10 cellular contexts compared by ENCODE assay signal in the genomic region with DNA sequence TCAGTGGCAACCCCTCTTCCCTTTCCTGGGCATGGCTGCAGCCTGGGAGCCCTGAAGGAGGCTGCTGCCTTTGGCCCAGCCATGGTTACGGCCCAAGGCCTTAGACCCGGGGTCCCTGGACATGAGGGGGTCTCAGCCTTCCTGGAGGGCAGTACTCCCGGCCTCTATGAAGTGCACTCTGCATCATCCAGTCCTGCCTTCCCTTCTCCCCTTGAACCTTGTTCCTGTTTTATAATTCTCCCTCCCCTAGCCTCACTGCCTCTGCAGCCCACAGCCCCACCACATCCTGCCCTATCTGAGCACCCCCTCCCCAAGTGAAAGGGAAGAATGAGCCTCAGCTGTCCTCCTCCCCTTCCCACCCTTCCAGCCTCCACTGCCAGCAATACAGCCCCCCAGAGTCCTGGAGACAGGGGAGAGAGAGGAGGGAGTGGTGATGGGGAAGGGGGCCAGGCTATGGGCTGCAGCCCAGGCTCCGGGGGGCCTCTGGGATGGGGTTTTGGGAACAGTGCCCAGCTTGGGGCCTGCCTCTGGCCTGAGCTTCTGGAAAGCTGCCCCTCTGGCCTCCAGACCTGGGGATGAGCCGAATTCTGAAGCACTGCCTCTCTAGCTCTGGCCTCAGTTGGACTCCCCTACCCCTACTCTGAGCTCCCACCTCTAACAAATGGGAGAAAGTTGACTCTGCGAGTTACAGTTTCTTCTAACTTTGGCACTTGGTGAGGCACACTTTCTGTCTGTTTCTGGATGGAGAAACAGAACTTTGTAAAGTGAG. TPM values are rescaled to one million over a fixed set of nuclear protein-coding genes. Genes with fewer than 3 reads are reported as not detected.
A peak's percentile ranks its signal among the peaks of the same experiment; 100 is the strongest.
DNase-seq lines count a peak whose midpoint lies in the region; ATAC-seq, FAIRE-seq and TF ChIP-seq lines count a peak whose summit lies in the region.
"Had no signal": no experiment of that assay in that cellular context is flagged by ENCODE, and none has a peak within 500 bp of the region (broad histone marks: within the 10 kb centered on the region; RNA-seq: fewer than 3 reads in every experiment).

No MANE protein-coding gene starts in this region.

- H3K4me1 ChIP-seq in GM12878 (ENCODE audit: control insufficient read depth, insufficient read depth, low read length), result peaks cover 44% of the 10 kb centered on the region

- TF ChIP-seq EP300 in GM12878 (IDR thresholded peaks at IDR 0.05; ENCODE audit: borderline replicate concordance in 1 of 2, control insufficient read depth in 1 of 2, low read depth in 2 of 2, low read length in 2 of 2), result no peak

- POLR2A ChIA-PET in GM12878 (lab: Charles Lee), result interaction anchor here (1.0 to 9.5 kb wide), 6 partner anchors 9 to 55 kb away, joined by 3 to 97 read pairs (median 52); no protein-coding TSS in a partner anchor

- TF ChIP-seq POLR2A in GM12878 (IDR thresholded peaks at IDR 0.05; ENCODE audit: low read depth, low read length), result peak; percentile 15; the same call in 1 of the 2 replicates

- H3K4me3 ChIP-seq in GM12878, result no peak overlapping the region

- peak overlapping the region; percentile 67 for H3K27ac Mint-ChIP-seq in activated CD8-positive, alpha-beta memory T cell treated with anti-CD3 and anti-CD28 coated beads, Interleukin-2, amount 10 ng/mL, durations not matched to agents 7 days and 5 days
- H3K27ac Mint-ChIP-seq in type B pancreatic cell, result no peak overlapping the region

- in situ Hi-C loops in GM12878 (cut with MboI), result no loop called here

- no peak for TF ChIP-seq RAD21 in GM12878 (IDR thresholded peaks at IDR 0.05; ENCODE audit: insufficient read depth, low read depth, low read length)

- no peaks in the 10 kb centered on the region for H3K9me3 Mint-ChIP-seq in activated CD8-positive, alpha-beta memory T cell treated with anti-CD3 and anti-CD28 coated beads, Interleukin-2, amount 10 ng/mL, durations not matched to agents 7 days and 5 days (ENCODE audit: low read depth)
- no peaks in the 10 kb centered on the region for H3K9me3 Mint-ChIP-seq in type B pancreatic cell

- H4K20me1 ChIP-seq in GM12878 (ENCODE audit: control insufficient read depth, insufficient read depth), result peaks cover 5% of the 10 kb centered on the region

- SMC1A ChIA-PET in GM12878 (lab: Charles Lee; ENCODE audit: uncharacterized antibody, unreplicated experiment), result interaction anchor here (0.8 to 21.2 kb wide), 6 partner anchors 9 to 58 kb away, joined by 3 to 430 read pairs (median 39); no protein-coding TSS in a partner anchor

- H3K27ac ChIP-seq in GM12878 (ENCODE audit: control insufficient read depth, insufficient read depth), result no peak overlapping the region

- 47% methylated on average over 6 of the region's 6 CpGs for WGBS in GM12878 (ENCODE audit: insufficient coverage, insufficient replicate concordance, low lambda C conversion rate, missing lambda C conversion rate)

- peaks cover 51% of the 10 kb centered on the region for H3K36me3 Mint-ChIP-seq in activated CD8-positive, alpha-beta memory T cell treated with anti-CD3 and anti-CD28 coated beads, Interleukin-2, amount 10 ng/mL, durations not matched to agents 7 days and 5 days
- H3K36me3 Mint-ChIP-seq in type B pancreatic cell, result no peaks in the 10 kb centered on the region

- no peaks in the 10 kb centered on the region for H3K27me3 ChIP-seq in GM12878 (replicated peaks in 1 of 2; ENCODE audit: control insufficient read depth in 2 of 2, insufficient read depth in 2 of 2, low read length in 1 of 2)

- no peak for DNase-seq in activated CD8-positive, alpha-beta memory T cell treated with anti-CD3 and anti-CD28 coated beads, Interleukin-2, amount 10 ng/mL, durations not matched to agents 7 days and 5 days
- DNase-seq in activated CD8-positive, alpha-beta memory T cell treated with anti-CD3 and anti-CD28 coated beads, Interleukin-2, amount 50 U/mL, for 48 hours, result no peak
- DNase-seq in GM12878 (ENCODE audit: low read depth, low spot score) (no peak), mesenteric fat pad (ENCODE audit: low spot score) (peak; percentile 87), type B pancreatic cell (ENCODE audit: extremely low spot score, unreplicated experiment) (peak; percentile 57), pons (ENCODE audit: low spot score) (no peak), NOMO-1 treated with DMSO at 0.1 percent for 48 hours (lab: John Stamatoyannopoulos, UW; ENCODE audit: unreplicated experiment) (no peak)
- DNase-seq: immature natural killer cell had no signal

- BruUV-seq in GM12878 (replicated peaks; lab: Mats Ljungman, UMichigan), result no TSS peak

- peaks cover 4% of the 10 kb centered on the region for H3K27me3 Mint-ChIP-seq in activated CD8-positive, alpha-beta memory T cell treated with anti-CD3 and anti-CD28 coated beads, Interleukin-2, amount 10 ng/mL, durations not matched to agents 7 days and 5 days
- peaks cover 26% of the 10 kb centered on the region for H3K27me3 Mint-ChIP-seq in type B pancreatic cell

- no peaks in the 10 kb centered on the region for H3K9me3 ChIP-seq in GM12878 (replicated peaks; ENCODE audit: control insufficient read depth, insufficient read depth, low read length)

- ATAC-seq in activated CD8-positive, alpha-beta memory T cell treated with anti-CD3 and anti-CD28 coated beads, Interleukin-2, amount 10 ng/mL, durations not matched to agents 7 days and 5 days, result no peak
- ATAC-seq in GM12878 (no peak), HG02642 (IDR thresholded peaks at IDR 0.05; ENCODE audit: poor library complexity, unreplicated experiment) (no peak)

- CTCF ChIA-PET in activated CD8-positive, alpha-beta memory T cell treated with anti-CD3 and anti-CD28 coated beads, Interleukin-2, amount 10 ng/mL, durations not matched to agents 7 days and 5 days (lab: Charles Lee), result interaction anchor here (1.0 to 14.0 kb wide), 7 partner anchors 18 to 254 kb away, joined by 3 to 447 read pairs (median 34); a partner anchor contains a TSS
- CTCF ChIA-PET in GM12878 (lab: Yijun Ruan, JAX), result interaction anchor here (0.9 to 12.8 kb wide), 8 partner anchors 8 to 1105 kb away, joined by 3 to 318 read pairs (median 16); no protein-coding TSS in a partner anchor

- no peak for FAIRE-seq in GM12878 (lab: Jason Lieb, UNC)

- H2AFZ ChIP-seq in GM12878 (ENCODE audit: control insufficient read depth, low read depth, low read length), result no peak overlapping the region

- H3K4me1 Mint-ChIP-seq in activated CD8-positive, alpha-beta memory T cell treated with anti-CD3 and anti-CD28 coated beads, Interleukin-2, amount 10 ng/mL, durations not matched to agents 7 days and 5 days, result peaks cover 89% of the 10 kb centered on the region
- peaks cover 38% of the 10 kb centered on the region for H3K4me1 Mint-ChIP-seq in type B pancreatic cell (ENCODE audit: unreplicated experiment)

- peaks cover 32% of the 10 kb centered on the region for H3K79me2 ChIP-seq in GM12878 (ENCODE audit: control insufficient read depth, insufficient read depth, low read length)

- H3K36me3 ChIP-seq in GM12878 (ENCODE audit: control insufficient read depth in 2 of 2, insufficient read depth in 2 of 2, low read length in 1 of 2), result peaks cover 25 to 58% of the 10 kb centered on the region in 2 experiments; a peak in 3 of 4 replicates

- no peak overlapping the region; the same call in 1 of the 2 replicates for H3K4me2 ChIP-seq in GM12878 (ENCODE audit: control insufficient read depth, insufficient read depth)

- H3K4me3 Mint-ChIP-seq in activated CD8-positive, alpha-beta memory T cell treated with anti-CD3 and anti-CD28 coated beads, Interleukin-2, amount 10 ng/mL, durations not matched to agents 7 days and 5 days, result no peak overlapping the region
- H3K4me3 Mint-ChIP-seq in type B pancreatic cell, result no peak overlapping the region

- RAD21 ChIA-PET in GM12878 (lab: Charles Lee; ENCODE audit: unreplicated experiment), result interaction anchor here (1.4 to 21.1 kb wide), 7 partner anchors 9 to 58 kb away, joined by 3 to 514 read pairs (median 10); no protein-coding TSS in a partner anchor

- H3K9ac ChIP-seq in GM12878 (ENCODE audit: control insufficient read depth, insufficient read depth, low read length), result no peak overlapping the region

- TF ChIP-seq CTCF in GM12878 (IDR thresholded peaks at IDR 0.05 in 2 of 3, conservative IDR thresholded peaks at IDR 0.05 in 1 of 3; ENCODE audit: control insufficient read depth in 2 of 3, extremely low read depth in 1 of 3, insufficient read depth in 1 of 3, low read depth in 3 of 3, low read length in 3 of 3) (no peak), type B pancreatic cell (conservative IDR thresholded peaks at IDR 0.05) (no peak)

- intact Hi-C loops in GM12878 (cut with micrococcal nuclease; ENCODE audit: unreplicated experiment), result no loop called here

RNA-seq across cellular contexts. Expression of a gene that starts 7.6 kb away (rescaled TPM):
- 10 to 100 TPM; 43.5 to 83.9 TPM for total RNA-seq in activated CD8-positive, alpha-beta memory T cell treated with anti-CD3 and anti-CD28 coated beads, Interleukin-2, amount 10 ng/mL, durations not matched to agents 7 days and 5 days
- total RNA-seq in GM12878 (2013; cell fraction: nucleolus; rRNA removed), result 1,072 and 1,160 TPM in 2 replicates
- total RNA-seq in GM12878 (2014; rRNA removed), result 235 and 242 TPM in 2 replicates
- 131 and 136 TPM in 2 replicates for total RNA-seq in GM12878 (2014; rRNA removed; fragmentation: Illumina TruSeq; extraction: Trizol)
- total RNA-seq in GM12878 (2021), result 192 and 209 TPM in 2 replicates
- 96.4 TPM for polyA plus RNA-seq in GM12878 (2011; ENCODE audit: low read depth)
- 696 and 1,171 TPM in 2 replicates for polyA plus RNA-seq in GM12878 (2011; rRNA removed)
- polyA plus RNA-seq in GM12878 (2011; cell fraction: cytosol; rRNA removed), result 1,486 and 1,699 TPM in 2 replicates
- polyA plus RNA-seq in GM12878 (2011; cell fraction: nucleus; rRNA removed), result 1,140 and 1,750 TPM in 2 replicates
- polyA plus RNA-seq in GM12878 (2012), result 149 and 215 TPM in 2 replicates
- 171 and 245 TPM in 2 replicates for polyA plus RNA-seq in GM12878 (2014; fragmentation: Illumina TruSeq; extraction: Trizol)
- polyA plus RNA-seq in GM12878 (2014; fragmentation: Nextera tagmentation; extraction: Ambion mirVana), result 100 to 1,000 TPM; 235 to 294 TPM
- polyA plus RNA-seq in GM12878 (2014; rRNA removed), result 258 and 274 TPM in 2 replicates
- 100 to 1,000 TPM; 571 to 606 TPM for polyA plus RNA-seq in GM12878 (2016; fragmentation: Nextera tagmentation; extraction: Ambion mirVana)
- polyA minus RNA-seq in GM12878 (2011; rRNA and poly(A)+ RNA removed), result 2,298 and 2,348 TPM in 2 replicates
- 332 and 352 TPM in 2 replicates for polyA minus RNA-seq in GM12878 (2011; cell fraction: cytosol; rRNA and poly(A)+ RNA removed)
- 378 and 542 TPM in 2 replicates for polyA minus RNA-seq in GM12878 (2011; cell fraction: nucleus; rRNA and poly(A)+ RNA removed)
- 0.39 TPM for total RNA-seq in mesenteric fat pad
- not detected in 2 replicates for total RNA-seq in type B pancreatic cell (ENCODE audit: low replicate concordance)
- total RNA-seq: SK-MEL-5 had no signal

RNA-seq across cellular contexts. Expression of a gene that starts 56.3 kb away (rescaled TPM):
- total RNA-seq in activated CD8-positive, alpha-beta memory T cell treated with anti-CD3 and anti-CD28 coated beads, Interleukin-2, amount 10 ng/mL, durations not matched to agents 7 days and 5 days, result 1 to 10 TPM; 4.2 to 5.8 TPM
- total RNA-seq in GM12878 (2013; cell fraction: nucleolus; rRNA removed), result 1.9 and 3.5 TPM in 2 replicates
- total RNA-seq in GM12878 (2014; rRNA removed) (0.16 and 0.34 TPM in 2 replicates), GM12878 (2014; rRNA removed; fragmentation: Illumina TruSeq; extraction: Trizol) (0.31 and 0.46 TPM in 2 replicates), GM12878 (2021) (0.90 and 1.0 TPM in 2 replicates), mesenteric fat pad (0.16 TPM), type B pancreatic cell (ENCODE audit: low replicate concordance) (1.8 and 2.3 TPM in 2 replicates)
- not detected for polyA plus RNA-seq in GM12878 (2011; ENCODE audit: low read depth)
- polyA plus RNA-seq in GM12878 (2011; rRNA removed) (0.35 and 0.69 TPM in 2 replicates), GM12878 (2014; fragmentation: Illumina TruSeq; extraction: Trizol) (0.49 and 0.85 TPM in 2 replicates), GM12878 (2014; fragmentation: Nextera tagmentation; extraction: Ambion mirVana) (not detected), GM12878 (2014; rRNA removed) (0.67 and 1.2 TPM in 2 replicates), GM12878 (2016; fragmentation: Nextera tagmentation; extraction: Ambion mirVana) (under 1 TPM; 0.10 to 0.79 TPM)
- polyA plus RNA-seq in GM12878 (2011; cell fraction: cytosol; rRNA removed), result 0.79 TPM in 2 replicates
- 0.39 and 0.61 TPM in 2 replicates for polyA plus RNA-seq in GM12878 (2011; cell fraction: nucleus; rRNA removed)
- 0.13 TPM in 1 of 2 replicates, not detected in the other for polyA plus RNA-seq in GM12878 (2012)
- polyA minus RNA-seq in GM12878 (2011; rRNA and poly(A)+ RNA removed), result 1.5 and 4.2 TPM in 2 replicates
- polyA minus RNA-seq in GM12878 (2011; cell fraction: cytosol; rRNA and poly(A)+ RNA removed), result 0.21 and 1.3 TPM in 2 replicates
- polyA minus RNA-seq in GM12878 (2011; cell fraction: nucleus; rRNA and poly(A)+ RNA removed), result 1.2 and 2.5 TPM in 2 replicates
- total RNA-seq: SK-MEL-5 had no signal

Comparison
In these comparisons a context has a peak if more than half of its experiments do, and no peak if none do; other contexts are left out.
1. DNase-seq: peak in mesenteric fat pad (single experiment) and type B pancreatic cell (single experiment); none in activated CD8-positive, alpha-beta memory T cell treated with anti-CD3 and anti-CD28 coated beads, Interleukin-2, amount 10 ng/mL, durations not matched to agents 7 days and 5 days (single experiment), activated CD8-positive, alpha-beta memory T cell treated with anti-CD3 and anti-CD28 coated beads, Interleukin-2, amount 50 U/mL, for 48 hours (single experiment), GM12878 (single experiment), pons (single experiment) and NOMO-1 treated with DMSO at 0.1 percent for 48 hours (single experiment).
2. RNA of a gene that starts 7.6 kb away (total RNA-seq): 131 to 1,160 TPM in GM12878 and 43.5 to 83.9 TPM in activated CD8-positive, alpha-beta memory T cell treated with anti-CD3 and anti-CD28 coated beads, Interleukin-2, amount 10 ng/mL, durations not matched to agents 7 days and 5 days; 0.39 TPM in mesenteric fat pad (single experiment) and not detected in type B pancreatic cell; every median in the first group is over 10 times any median in the second.